12 cellular contexts compared by ENCODE assay signal in genomic region chr12:27246774-27247173, GRCh38. TPM values are rescaled to one million over a fixed set of nuclear protein-coding genes. Genes with fewer than 3 reads are reported as not detected.
A peak's percentile ranks its signal among the peaks of the same experiment; 100 is the strongest.
DNase-seq lines count a peak whose midpoint lies in the region; ATAC-seq and TF ChIP-seq lines count a peak whose summit lies in the region.
"Had no signal": no experiment of that assay in that cellular context is flagged by ENCODE, and none has a peak within 500 bp of the region (broad histone marks: within the 10 kb centered on the region; RNA-seq: fewer than 3 reads in every experiment).

No MANE protein-coding gene starts in this region.

- WGBS in heart left ventricle, 4 donors, result 46 to 58% (median 52%) methylated on average over 5 of the region's 5 CpGs
- WGBS in upper lobe of left lung, 2 donors, result 61 to 76% methylated on average over 5 of the region's 5 CpGs

- no peak overlapping the region for H3K27ac Mint-ChIP-seq in activated T-helper 2 cell treated with anti-CD3 and anti-CD28 coated beads, Interferon-gamma antibody, Interleukin-2, Interleukin-4, amounts not matched to agents 10 μg/mL and 5 μg/mL and 100 μg/mL, durations not matched to agents 14 hours and 24 hours and 36 hours

- no peak for DNase-seq in heart left ventricle
- DNase-seq in Right ventricle myocardium inferior (ENCODE audit: missing footprints), result no peak
- DNase-seq in activated T-helper 2 cell treated with anti-CD3 and anti-CD28 coated beads, Interferon-gamma antibody, Interleukin-2, Interleukin-4, amounts not matched to agents 10 μg/mL and 5 μg/mL and 100 μg/mL, durations not matched to agents 14 hours and 24 hours and 36 hours (ENCODE audit: low spot score), result no peak
- no peak for DNase-seq in tibial artery
- DNase-seq in UCSD-AML1 (lab: John Stamatoyannopoulos, UW; ENCODE audit: unreplicated experiment), result no peak
- DNase-seq in NCI-H1417 treated with DMSO at 0.1 percent for 48 hours (lab: John Stamatoyannopoulos, UW), result no peak
- no peak for DNase-seq in upper lobe of left lung
- DNase-seq: activated T-cell treated with anti-CD3 and anti-CD28 coated beads, Interleukin-2, amount 50 U/mL, for 4 hours; NCI-H748 treated with DMSO at 0.1 percent for 48 hours; T1000 had no signal

- H3K27me3 Mint-ChIP-seq in activated T-helper 2 cell treated with anti-CD3 and anti-CD28 coated beads, Interferon-gamma antibody, Interleukin-2, Interleukin-4, amounts not matched to agents 10 μg/mL and 5 μg/mL and 100 μg/mL, durations not matched to agents 14 hours and 24 hours and 36 hours (ENCODE audit: low read depth), result no peaks in the 10 kb centered on the region

- H3K27me3 ChIP-seq in heart left ventricle, result no peaks in the 10 kb centered on the region
- H3K27me3 ChIP-seq in iPS-20b (ENCODE audit: insufficient read depth, low read length), result no peaks in the 10 kb centered on the region
- H3K27me3 ChIP-seq in tibial artery, result no peaks in the 10 kb centered on the region
- H3K27me3 ChIP-seq in upper lobe of left lung, result no peaks in the 10 kb centered on the region

- no peak overlapping the region for H3K9ac ChIP-seq in iPS-20b (ENCODE audit: low read depth, low read length)

- H3K36me3 ChIP-seq in heart left ventricle (no peaks in the 10 kb centered on the region), iPS-20b (ENCODE audit: insufficient read depth, low read depth, low read length) (no peaks in the 10 kb centered on the region), tibial artery (no peaks in the 10 kb centered on the region), upper lobe of left lung (no peaks in the 10 kb centered on the region)

- H3K4me1 ChIP-seq in heart left ventricle, result peaks cover 0 to 65% (median 39%) of the 10 kb centered on the region in 12 donors
- H3K4me1 ChIP-seq in iPS-20b (ENCODE audit: insufficient read depth, low read length), result peaks cover 10% of the 10 kb centered on the region; the same call in 1 of the 2 replicates
- peaks cover 0 to 53% (median 11%) of the 10 kb centered on the region in 4 donors for H3K4me1 ChIP-seq in tibial artery
- peaks cover 18 to 32% (median 22%) of the 10 kb centered on the region in 4 donors for H3K4me1 ChIP-seq in upper lobe of left lung

- H3K9me3 ChIP-seq in heart left ventricle, result peaks cover 0 to 5% (median 0%) of the 10 kb centered on the region in 12 donors
- 0 out of 2 replicates have a peak, but pooled peaks cover 3% of the 10 kb centered on the region for H3K9me3 ChIP-seq in iPS-20b (ENCODE audit: insufficient read depth, low read depth, low read length)
- H3K9me3 ChIP-seq in tibial artery, result no peaks in the 10 kb centered on the region
- H3K9me3 ChIP-seq in upper lobe of left lung, result no peaks in the 10 kb centered on the region

- TF ChIP-seq EP300 in upper lobe of left lung (IDR thresholded peaks at IDR 0.05), result no peak

- H3K27ac ChIP-seq in heart left ventricle (peak overlapping the region in 5 of 12 donors; percentile 37 to 95 (median 87)), iPS-20b (ENCODE audit: low read length) (no peak overlapping the region), tibial artery (peak overlapping the region; percentile 93 to 96), upper lobe of left lung (no peak overlapping the region)

- TF ChIP-seq CTCF in heart left ventricle (IDR thresholded peaks at IDR 0.05) (no peak), tibial artery (IDR thresholded peaks at IDR 0.05) (no peak), upper lobe of left lung (IDR thresholded peaks at IDR 0.05) (no peak)

- ATAC-seq in heart left ventricle, result no peak
- no peak for ATAC-seq in Right ventricle myocardium inferior
- no peak for ATAC-seq in upper lobe of left lung (ENCODE audit: low FRiP score in 2 of 2)
- ATAC-seq: activated T-cell treated with anti-CD3 and anti-CD28 coated beads, Interleukin-2, amount 50 U/mL, for 4 hours; sciatic nerve had no signal

- H3K4me1 Mint-ChIP-seq in activated T-helper 2 cell treated with anti-CD3 and anti-CD28 coated beads, Interferon-gamma antibody, Interleukin-2, Interleukin-4, amounts not matched to agents 10 μg/mL and 5 μg/mL and 100 μg/mL, durations not matched to agents 14 hours and 24 hours and 36 hours (ENCODE audit: low read depth), result peaks cover 31% of the 10 kb centered on the region

- intact Hi-C loops in heart left ventricle (cut with DNase I) (loop anchor here (5.0 to 10.0 kb wide), 13 partner anchors 36 to 312 kb away; partner anchors contain the start of genes MED21 (in 4 of the 10), TM7SF3 (in 2 of the 10), FGFR1OP2 (in 1 of the 10) and INTS13 (in 1 of the 10)), Right ventricle myocardium inferior (cut with DNase I) (loop anchor here (5.0 kb wide), 1 partner anchor 56 kb away; no protein-coding TSS in a partner anchor), tibial artery (cut with DNase I; ENCODE audit: low total_unique reads) (loop anchor here (5.0 to 10.0 kb wide), 2 partner anchors 44 to 58 kb away; no protein-coding TSS in a partner anchor)
- intact Hi-C loops in activated T-helper 2 cell treated with anti-CD3 and anti-CD28 coated beads, Interferon-gamma antibody, Interleukin-2, Interleukin-4, amounts not matched to agents 10 μg/mL and 5 μg/mL and 100 μg/mL, durations not matched to agents 14 hours and 24 hours and 36 hours (cut with micrococcal nuclease), result loop anchor here (10.0 kb wide), 2 partner anchors 232 to 312 kb away; partner anchors contain the start of genes FGFR1OP2, INTS13 and TM7SF3

- no peak for TF ChIP-seq POLR2A in heart left ventricle (IDR thresholded peaks at IDR 0.05)
- TF ChIP-seq POLR2A in upper lobe of left lung (IDR thresholded peaks at IDR 0.05), result no peak

- H3K9me3 Mint-ChIP-seq in activated T-helper 2 cell treated with anti-CD3 and anti-CD28 coated beads, Interferon-gamma antibody, Interleukin-2, Interleukin-4, amounts not matched to agents 10 μg/mL and 5 μg/mL and 100 μg/mL, durations not matched to agents 14 hours and 24 hours and 36 hours, result peaks cover 6% of the 10 kb centered on the region

- peaks cover 13% of the 10 kb centered on the region for H3K36me3 Mint-ChIP-seq in activated T-helper 2 cell treated with anti-CD3 and anti-CD28 coated beads, Interferon-gamma antibody, Interleukin-2, Interleukin-4, amounts not matched to agents 10 μg/mL and 5 μg/mL and 100 μg/mL, durations not matched to agents 14 hours and 24 hours and 36 hours (ENCODE audit: low read depth)

- peak overlapping the region in 9 of 12 donors; percentile 21 to 96 (median 76) for H3K4me3 ChIP-seq in heart left ventricle
- peak overlapping the region; percentile 92; the same call in 1 of the 2 replicates for H3K4me3 ChIP-seq in iPS-20b (ENCODE audit: low read length)
- peak overlapping the region; percentile 78 to 93 for H3K4me3 ChIP-seq in tibial artery
- peak overlapping the region in 1 of 4 donors; percentile 5 for H3K4me3 ChIP-seq in upper lobe of left lung

- H3K4me3 Mint-ChIP-seq in activated T-helper 2 cell treated with anti-CD3 and anti-CD28 coated beads, Interferon-gamma antibody, Interleukin-2, Interleukin-4, amounts not matched to agents 10 μg/mL and 5 μg/mL and 100 μg/mL, durations not matched to agents 14 hours and 24 hours and 36 hours (ENCODE audit: low read depth), result peak overlapping the region; percentile 13
- H3K4me3 Mint-ChIP-seq: activated T-cell treated with anti-CD3 and anti-CD28 coated beads, Interleukin-2, amount 50 U/mL, for 4 hours had no signal

RNA-seq across cellular contexts. Expression of gene STK38L, which starts 2.7 kb away (rescaled TPM):
- 100 to 1,000 TPM in 2 of 9 donors, 10 to 100 TPM in 7; 26.3 to 142 (median 83.7) TPM for total RNA-seq in heart left ventricle
- 10 to 100 TPM; 21.1 to 22.3 TPM for polyA plus RNA-seq in heart left ventricle
- total RNA-seq in Right ventricle myocardium inferior, result 48.7 TPM
- total RNA-seq in activated T-helper 2 cell treated with anti-CD3 and anti-CD28 coated beads, Interferon-gamma antibody, Interleukin-2, Interleukin-4, amounts not matched to agents 10 μg/mL and 5 μg/mL and 100 μg/mL, durations not matched to agents 14 hours and 24 hours and 36 hours, result 23.4 and 24.2 TPM in 2 replicates
- 10 to 100 TPM; 11.1 to 31.7 (median 17.6) TPM for total RNA-seq in upper lobe of left lung

Comparison
In these comparisons a context has a peak if more than half of its experiments do, and no peak if none do; other contexts are left out.
1. H3K27ac ChIP-seq: peak in tibial artery (2 of 2); none in iPS-20b (single experiment) and upper lobe of left lung (0 of 4).